14 cellular contexts compared by ENCODE assay signal in the genomic region with DNA sequence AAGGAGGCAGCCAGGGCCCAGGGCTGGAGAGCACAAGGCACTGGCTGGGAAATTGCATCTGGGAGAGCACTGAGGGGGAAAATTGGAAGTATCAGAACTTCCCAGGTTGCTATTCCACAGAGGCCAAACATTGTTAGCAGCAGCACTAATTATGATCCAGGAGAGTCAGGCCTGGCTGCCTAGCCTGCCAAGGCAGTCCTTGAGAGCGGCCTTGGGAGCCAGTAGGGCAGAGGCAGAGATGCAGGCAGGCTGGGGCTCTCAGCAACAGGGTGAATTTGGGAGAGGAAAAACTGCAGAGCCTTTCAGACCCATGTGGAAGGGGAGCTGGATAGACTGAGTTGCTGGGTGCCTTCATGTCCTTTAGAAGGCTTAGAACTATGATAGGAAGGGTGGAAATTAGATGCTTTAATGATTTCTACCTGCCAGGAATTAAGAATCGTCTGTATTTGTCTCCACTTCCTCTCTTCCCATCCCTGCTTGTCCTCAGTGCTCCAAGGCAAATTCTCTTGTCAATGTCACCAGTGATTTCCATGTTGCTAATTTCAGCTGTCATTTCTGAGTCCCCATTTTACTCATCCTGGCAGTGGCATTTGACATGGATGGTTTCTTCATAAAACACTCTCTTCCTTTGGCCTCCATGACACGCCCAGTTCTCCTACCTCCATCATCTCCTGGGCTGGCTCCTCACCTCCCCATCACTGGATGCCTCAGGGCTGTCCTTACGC.
"Had no signal": no experiment of that assay in that cellular context is flagged by ENCODE, and none has a peak within 500 bp of the region (broad histone marks: within the 10 kb centered on the region; RNA-seq: fewer than 3 reads in every experiment).

No MANE protein-coding gene starts in this region.

- H3K4me3 Mint-ChIP-seq: activated CD8-positive, alpha-beta T cell treated with anti-CD3 and anti-CD28 coated beads, Interleukin-2, amount 10 ng/mL, durations not matched to agents 7 days and 5 days; memory B cell; T-cell had no signal

- H3K9me3 Mint-ChIP-seq: T-cell had no signal

- DNase-seq: activated CD4-positive, alpha-beta T cell treated with anti-CD3 and anti-CD28 coated beads for 4 hours; activated CD8-positive, alpha-beta memory T cell treated with anti-CD3 and anti-CD28 coated beads, Interleukin-2, amount 50 U/mL, for 48 hours; activated CD8-positive, alpha-beta T cell treated with anti-CD3 and anti-CD28 coated beads, Interleukin-2, amount 10 ng/mL, durations not matched to agents 7 days and 5 days; activated naive CD4-positive, alpha-beta T cell treated with Interleukin-2 at 50 U/mL for 16 hours; caudate nucleus; erythroblast; hypothalamus; left colon; stimulated activated CD4-positive, alpha-beta T cell treated with anti-CD3 and anti-CD28 coated beads, Interleukin-12 subunit alpha, Interleukin-12 subunit beta, amount 100 ng/mL, for 4 hours; stimulated activated naive CD4-positive, alpha-beta T cell treated with Interleukin-2 at 50 U/mL for 16 hours; T-cell had no signal

- H3K9me3 ChIP-seq: upper lobe of left lung had no signal

- H3K4me3 ChIP-seq: upper lobe of left lung had no signal

- H3K36me3 Mint-ChIP-seq: T-cell had no signal

- H3K27ac ChIP-seq: upper lobe of left lung had no signal

- H3K36me3 ChIP-seq: upper lobe of left lung had no signal

- H3K4me1 ChIP-seq: upper lobe of left lung had no signal

- H3K27ac Mint-ChIP-seq: activated CD8-positive, alpha-beta T cell treated with anti-CD3 and anti-CD28 coated beads, Interleukin-2, amount 10 ng/mL, durations not matched to agents 7 days and 5 days; memory B cell; T-cell had no signal

- ATAC-seq: activated CD8-positive, alpha-beta T cell treated with anti-CD3 and anti-CD28 coated beads, Interleukin-2, amount 10 ng/mL, durations not matched to agents 7 days and 5 days; left colon; sciatic nerve; T-cell had no signal

- H3K27me3 ChIP-seq: upper lobe of left lung had no signal
